In the genomic region with DNA sequence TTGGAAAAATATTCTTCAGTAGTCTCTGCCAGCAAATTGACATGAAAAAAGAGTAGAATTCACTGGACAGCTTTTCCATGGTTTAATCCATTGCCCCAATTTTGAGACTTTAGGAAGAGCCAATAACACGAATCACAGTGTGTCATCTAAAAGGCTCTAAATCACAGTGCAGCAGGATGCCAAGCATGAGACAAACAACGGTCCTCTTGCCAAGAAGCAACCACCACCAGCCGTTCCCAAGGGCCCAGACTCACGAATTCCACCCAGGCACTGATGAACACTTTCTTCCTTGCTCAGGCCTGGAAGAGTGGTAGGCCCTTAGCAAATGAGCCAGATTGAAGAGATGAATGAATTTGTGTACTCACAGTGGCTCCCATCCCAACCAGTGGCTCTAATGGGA, we compare ENCODE assay signal across 22 cellular contexts. TPM values are rescaled to one million over a fixed set of nuclear protein-coding genes. Genes with fewer than 3 reads are reported as not detected.
"Had no signal": no experiment of that assay in that cellular context is flagged by ENCODE, and none has a peak within 500 bp of the region (broad histone marks: within the 10 kb centered on the region; RNA-seq: fewer than 3 reads in every experiment).

No MANE protein-coding gene starts in this region.

- H3K27me3 ChIP-seq: brain microvascular endothelial cell, tibial nerve had no signal

- H3K4me2 ChIP-seq: smooth muscle cell had no signal

- H3K4me3 ChIP-seq: gastrocnemius medialis, left ventricle myocardium inferior, lung, smooth muscle cell, stomach, tibial nerve had no signal

- H3K36me3 ChIP-seq: brain microvascular endothelial cell, gastrocnemius medialis, left ventricle myocardium inferior, stomach, tibial nerve had no signal

- H3K4me1 ChIP-seq: gastrocnemius medialis, left ventricle myocardium inferior, stomach, tibial nerve had no signal

- ATAC-seq: activated CD8-positive, alpha-beta T cell treated with anti-CD3 and anti-CD28 coated beads for 36 hours; activated T-cell treated with anti-CD3 and anti-CD28 coated beads, Interleukin-2, amount 50 U/mL, for 4 hours; activated T-helper 17 cell treated with anti-CD3 and anti-CD28 coated beads, Interleukin-2, amount 50 U/mL, for 72 hours; sciatic nerve; stimulated activated naive B cell treated with anti-CD40 and anti-IgM and Interleukin-4, amounts not matched to agents 10 μg/mL and 1 μg/mL and 100 μg/mL, for 72 hours had no signal

- H3K27ac ChIP-seq: brain microvascular endothelial cell, gastrocnemius medialis, left ventricle myocardium inferior, stomach, tibial nerve had no signal

- DNase-seq: activated CD4-positive, alpha-beta T cell treated with anti-CD3 and anti-CD28 coated beads, Interleukin-2, amount 50 U/mL, for 1 hour; activated CD8-positive, alpha-beta T cell treated with anti-CD3 and anti-CD28 coated beads for 36 hours; activated gamma-delta T cell treated with Interleukin-2 at 50 U/mL for 16 hours; activated naive CD4-positive, alpha-beta T cell treated with anti-CD3 and anti-CD28 coated beads, Interleukin-2, amount 50 U/mL, for 16 hours; activated T-cell treated with anti-CD3 and anti-CD28 coated beads, Interleukin-2, amount 50 U/mL, for 4 hours; amniotic stem cell; brain microvascular endothelial cell; cortex of kidney; gastrocnemius medialis; glutamatergic neuron; islet precursor cell; left ventricle myocardium inferior; stimulated activated CD4-positive, alpha-beta T cell treated with anti-CD3 and anti-CD28 coated beads, Interleukin-2, amount 100 ng/mL, for 24 hours; stimulated activated naive B cell treated with anti-CD40 and anti-IgM and Interleukin-4, amounts not matched to agents 10 μg/mL and 1 μg/mL and 100 μg/mL, for 72 hours; stomach; T-helper 2 cell had no signal

RNA-seq across cellular contexts. Expression of a gene that starts 18.4 kb away (rescaled TPM):
- polyA plus RNA-seq: endothelial cell of umbilical vein had no signal
